ENCODE assay signal across 8 cellular contexts in the genomic region with DNA sequence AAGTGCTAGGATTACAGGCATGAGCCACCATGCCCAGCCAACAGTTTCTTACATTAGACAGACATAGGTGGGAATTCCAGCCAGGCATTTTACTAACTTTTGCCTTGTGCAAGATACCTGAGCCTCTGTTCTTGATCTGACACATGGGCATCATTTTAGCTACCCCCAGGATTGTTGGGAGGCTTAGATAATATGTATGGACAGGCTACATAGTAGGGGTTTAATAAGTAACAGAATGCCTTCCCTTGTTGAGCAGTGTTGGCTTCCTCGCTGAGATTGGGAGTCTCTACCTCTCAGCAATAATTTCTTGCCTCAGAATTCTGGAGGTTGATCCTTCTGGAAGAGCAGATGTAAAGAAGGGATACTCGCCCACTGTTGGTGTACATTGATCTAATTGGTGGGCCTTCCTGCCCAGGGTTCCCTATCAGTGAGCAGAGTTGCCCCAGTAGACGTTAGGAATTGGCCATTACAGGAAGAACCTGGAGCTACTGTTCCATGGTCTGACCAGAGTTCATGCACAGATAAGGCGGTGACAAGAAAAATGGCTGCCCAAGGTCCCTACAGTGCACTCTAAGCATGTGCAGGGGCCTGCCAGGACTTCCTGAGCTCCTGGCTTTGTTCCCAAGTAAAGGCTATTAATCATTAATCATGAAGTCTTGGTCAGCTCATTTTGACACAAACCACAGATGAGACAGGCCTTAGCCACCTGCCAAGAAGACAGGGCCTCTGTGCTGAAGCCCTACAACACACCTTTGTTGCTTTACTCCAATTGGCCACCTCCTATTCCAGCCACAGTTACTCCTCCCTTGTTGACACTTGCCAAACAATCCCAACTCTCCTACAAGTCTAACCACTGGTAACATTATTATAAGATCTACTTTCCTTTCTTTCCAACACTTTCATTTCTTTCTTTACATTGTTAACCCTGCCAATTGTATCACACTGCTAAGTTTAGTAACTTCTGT. TPM values are rescaled to one million over a fixed set of nuclear protein-coding genes. Genes with fewer than 3 reads are reported as not detected.
DNase-seq lines count a peak whose midpoint lies in the region; ATAC-seq, FAIRE-seq and TF ChIP-seq lines count a peak whose summit lies in the region.

No MANE protein-coding gene starts in this region.

- H3K4me2 ChIP-seq in osteoblast (ENCODE audit: insufficient read depth, low read length): no peak overlapping the region

- H3K4me3 ChIP-seq in cardiac muscle cell: no peak overlapping the region
- H3K4me3 ChIP-seq in fibroblast of villous mesenchyme (ENCODE audit: low read depth, low read length): no peak overlapping the region
- H3K4me3 ChIP-seq in osteoblast (ENCODE audit: insufficient read depth, low read length): no peak overlapping the region

- H3K79me2 ChIP-seq in osteoblast (ENCODE audit: insufficient read depth, low read length): peaks cover 9% of the 10 kb centered on the region

- TF ChIP-seq CTCF in cardiac muscle cell (IDR thresholded peaks at IDR 0.05; ENCODE audit: low read depth, low read length) (no peak), fibroblast of villous mesenchyme (IDR thresholded peaks at IDR 0.05; ENCODE audit: insufficient read depth, low read depth, low read length) (no peak), type B pancreatic cell (conservative IDR thresholded peaks at IDR 0.05) (no peak), osteoblast (IDR thresholded peaks at IDR 0.05; ENCODE audit: extremely low read depth, low read depth, low read length) (no peak)

- H3K36me3 ChIP-seq in cardiac muscle cell: no peaks in the 10 kb centered on the region
- H3K36me3 ChIP-seq in osteoblast (ENCODE audit: insufficient read depth, low read length): peaks cover 8% of the 10 kb centered on the region

- ATAC-seq in left ventricle myocardium superior: no peak

- H3K27me3 ChIP-seq in cardiac muscle cell: no peaks in the 10 kb centered on the region
- H3K27me3 ChIP-seq in osteoblast (ENCODE audit: insufficient read depth, low read length): no peaks in the 10 kb centered on the region

- DNase-seq in cardiac muscle cell (ENCODE audit: low read depth in 1 of 2, low spot score in 1 of 2) (peak; percentile 30 to 59), left ventricle myocardium superior (no peak), RCC 7860 (ENCODE audit: low spot score) (peak; percentile 93), fibroblast of villous mesenchyme (ENCODE audit: low read depth) (peak; percentile 17), type B pancreatic cell (ENCODE audit: extremely low spot score, unreplicated experiment) (no peak), GF-D8 (lab: John Stamatoyannopoulos, UW) (no peak), epidermal melanocyte (ENCODE audit: insufficient read length, low spot score) (no peak), osteoblast (ENCODE audit: insufficient read length, low spot score, missing footprints) (no peak)

- FAIRE-seq in RCC 7860 (lab: Jason Lieb, UNC): peak; percentile 83

- no peaks in the 10 kb centered on the region for H3K9me3 ChIP-seq in cardiac muscle cell (ENCODE audit: low read depth)
- H3K9me3 ChIP-seq in osteoblast (ENCODE audit: low read depth, low read length): no peaks in the 10 kb centered on the region

- peak overlapping the region; percentile 69 for H3K27ac Mint-ChIP-seq in type B pancreatic cell

- H3K27me3 Mint-ChIP-seq in type B pancreatic cell: no peaks in the 10 kb centered on the region

- H3K27ac ChIP-seq in cardiac muscle cell (peak overlapping the region; percentile 21), osteoblast (ENCODE audit: low read depth, low read length) (no peak overlapping the region)

- peaks cover 32% of the 10 kb centered on the region for H3K4me1 Mint-ChIP-seq in type B pancreatic cell (ENCODE audit: unreplicated experiment)

- peaks cover 2% of the 10 kb centered on the region for H4K20me1 ChIP-seq in osteoblast (ENCODE audit: insufficient read depth, low read length)

- H2AFZ ChIP-seq in osteoblast (ENCODE audit: low read length): no peak overlapping the region

- H3K4me1 ChIP-seq in cardiac muscle cell (ENCODE audit: low read depth): peaks cover 4% of the 10 kb centered on the region
- peaks cover 45% of the 10 kb centered on the region for H3K4me1 ChIP-seq in osteoblast (ENCODE audit: insufficient read depth, low read length)

- H3K36me3 Mint-ChIP-seq in type B pancreatic cell: peaks cover 9% of the 10 kb centered on the region

- no peaks in the 10 kb centered on the region for H3K9me3 Mint-ChIP-seq in type B pancreatic cell

- H3K4me3 Mint-ChIP-seq in type B pancreatic cell: peak overlapping the region; percentile 60

- intact Hi-C loops in left ventricle myocardium superior (cut with micrococcal nuclease): no loop called here

RNA-seq across cellular contexts. Expression of a gene that starts 5.0 kb away (rescaled TPM):
- total RNA-seq in cardiac muscle cell (1.3 and 3.7 TPM in 2 replicates), left ventricle myocardium superior (0.45 TPM), fibroblast of villous mesenchyme (0.43 and 0.64 TPM in 2 replicates), type B pancreatic cell (ENCODE audit: low replicate concordance) (13.6 and 24.3 TPM in 2 replicates), osteoblast (0.29 and 0.72 TPM in 2 replicates)
- 0.89 and 1.2 TPM in 2 replicates for polyA plus RNA-seq in cardiac muscle cell

RNA-seq across cellular contexts. Expression of a gene that starts 7.3 kb away (rescaled TPM):
- total RNA-seq in cardiac muscle cell (42.0 and 58.0 TPM in 2 replicates), left ventricle myocardium superior (18.4 TPM), fibroblast of villous mesenchyme (15.1 and 24.2 TPM in 2 replicates), type B pancreatic cell (ENCODE audit: low replicate concordance) (35.4 and 40.4 TPM in 2 replicates), osteoblast (21.8 and 26.1 TPM in 2 replicates)
- 50.6 TPM in 2 replicates for polyA plus RNA-seq in cardiac muscle cell

RNA-seq across cellular contexts. Expression of a gene that starts 17.6 kb away (rescaled TPM):
- total RNA-seq in cardiac muscle cell: not detected in 2 replicates
- polyA plus RNA-seq in cardiac muscle cell: 0.37 TPM in 1 of 2 replicates, not detected in the other
- total RNA-seq in left ventricle myocardium superior: 2.5 TPM
- not detected in 2 replicates for total RNA-seq in fibroblast of villous mesenchyme
- total RNA-seq in type B pancreatic cell (ENCODE audit: low replicate concordance): 0.60 and 1.6 TPM in 2 replicates
- total RNA-seq in osteoblast: not detected in 2 replicates

RNA-seq across cellular contexts. Expression of a gene that starts 19.2 kb away (rescaled TPM):
- total RNA-seq in cardiac muscle cell: 33.7 and 49.2 TPM in 2 replicates
- polyA plus RNA-seq in cardiac muscle cell: 59.8 and 61.2 TPM in 2 replicates
- 36.0 TPM for total RNA-seq in left ventricle myocardium superior
- 32.8 and 42.8 TPM in 2 replicates for total RNA-seq in fibroblast of villous mesenchyme
- 22.6 and 30.0 TPM in 2 replicates for total RNA-seq in type B pancreatic cell (ENCODE audit: low replicate concordance)
- total RNA-seq in osteoblast: 42.1 and 47.0 TPM in 2 replicates

RNA-seq across cellular contexts. Expression of a gene that starts 35.9 kb away (rescaled TPM):
- total RNA-seq in cardiac muscle cell: 151 and 178 TPM in 2 replicates
- polyA plus RNA-seq in cardiac muscle cell: 179 and 225 TPM in 2 replicates
- total RNA-seq in left ventricle myocardium superior: 62.7 TPM
- 13.2 and 16.0 TPM in 2 replicates for total RNA-seq in fibroblast of villous mesenchyme
- 40.1 and 44.3 TPM in 2 replicates for total RNA-seq in type B pancreatic cell (ENCODE audit: low replicate concordance)
- total RNA-seq in osteoblast: 7.6 and 10.3 TPM in 2 replicates

Comparison
In these comparisons a context has a peak if more than half of its experiments do, and no peak if none do; other contexts are left out.
1. DNase-seq: peak in cardiac muscle cell (2 of 2), RCC 7860 (single experiment) and fibroblast of villous mesenchyme (single experiment); none in left ventricle myocardium superior (single experiment), type B pancreatic cell (single experiment), GF-D8 (single experiment), epidermal melanocyte (single experiment) and osteoblast (single experiment).